8 cellular contexts compared by ENCODE assay signal in the genomic region with DNA sequence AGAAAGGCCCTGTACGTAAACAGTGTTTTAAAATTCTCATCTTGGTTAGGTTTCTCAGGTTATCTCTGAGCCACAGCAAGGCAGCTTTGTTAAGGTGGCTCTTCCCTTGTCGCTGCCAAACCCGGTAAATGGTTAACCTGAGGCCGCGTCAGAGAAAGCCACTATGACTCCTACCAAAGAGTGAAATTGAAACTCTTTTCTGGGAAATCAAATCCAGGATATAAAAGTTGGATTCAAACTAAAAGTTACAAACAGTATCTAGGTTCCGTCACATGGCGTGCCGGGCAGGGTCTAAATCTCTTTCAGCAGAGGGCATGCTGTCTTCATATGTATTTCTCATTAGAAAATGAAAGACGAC. TPM values are rescaled to one million over a fixed set of nuclear protein-coding genes. Genes with fewer than 3 reads are reported as not detected.
DNase-seq lines count a peak whose midpoint lies in the region; ATAC-seq and TF ChIP-seq lines count a peak whose summit lies in the region.

No MANE protein-coding gene starts in this region.

- POLR2A ChIA-PET in SK-N-SH (lab: Yijun Ruan, JAX), result interaction anchor here (0.9 to 1.1 kb wide), 2 partner anchors 315 to 316 kb away, joined by 4 read pairs; no protein-coding TSS in a partner anchor

- H3K9me3 ChIP-seq in SK-N-SH (no peaks in the 10 kb centered on the region), breast epithelium (no peaks in the 10 kb centered on the region)

- TF ChIP-seq POLR2A in breast epithelium (IDR thresholded peaks at IDR 0.05), result no peak

- CTCF ChIA-PET in SK-N-SH (lab: Yijun Ruan, JAX), result interaction anchor here (0.6 to 2.1 kb wide), 12 partner anchors 11 to 623 kb away, joined by 3 to 6 read pairs (median 3); no protein-coding TSS in a partner anchor

- TF ChIP-seq CTCF in SK-N-SH (IDR thresholded peaks at IDR 0.05) (no peak), breast epithelium (IDR thresholded peaks at IDR 0.05) (no peak)

- no peak for TF ChIP-seq RAD21 in SK-N-SH (IDR thresholded peaks at IDR 0.05; ENCODE audit: low read length)

- 2% methylated on average over 9 of the region's 9 CpGs for WGBS in SK-N-SH (ENCODE audit: low lambda C conversion rate)

- intact Hi-C loops in breast epithelium (cut with DNase I; ENCODE audit: low total_unique reads), result no loop called here

- H3K36me3 ChIP-seq in SK-N-SH (replicated peaks in 1 of 2; ENCODE audit: control insufficient read depth in 1 of 2, insufficient read depth in 2 of 2, low read length in 1 of 2) (no peaks in the 10 kb centered on the region), breast epithelium (no peaks in the 10 kb centered on the region)

- no peaks in the 10 kb centered on the region for H3K9me2 ChIP-seq in SK-N-SH

- peak overlapping the region; percentile 82 for H3K4me2 ChIP-seq in SK-N-SH

- peaks cover 22% of the 10 kb centered on the region for H3K79me2 ChIP-seq in SK-N-SH (ENCODE audit: insufficient read depth)

- H3K9ac ChIP-seq in SK-N-SH, result peak overlapping the region; percentile 97

- no peaks in the 10 kb centered on the region for H4K20me1 ChIP-seq in SK-N-SH (ENCODE audit: insufficient read depth)

- H2AFZ ChIP-seq in SK-N-SH (ENCODE audit: low read depth), result peak overlapping the region; percentile 96

- ATAC-seq in GM19043 (IDR thresholded peaks at IDR 0.05; ENCODE audit: low read depth, unreplicated experiment) (peak; percentile 43), HG03342 (IDR thresholded peaks at IDR 0.05; ENCODE audit: unreplicated experiment) (peak; percentile 48)

- H3K4me1 ChIP-seq in SK-N-SH (ENCODE audit: control insufficient read depth in 1 of 2, insufficient read depth in 2 of 2, low read depth in 1 of 2, low read length in 1 of 2) (peaks cover 9 to 10% of the 10 kb centered on the region in 2 experiments; a peak in 3 of 4 replicates), breast epithelium (peaks cover 0 to 4% of the 10 kb centered on the region in 2 donors)

- DNase-seq in Ammon's horn (ENCODE audit: low spot score), result peak; percentile 46
- peak; percentile 29 for DNase-seq in SK-N-SH
- peak; percentile 38 to 52 for DNase-seq in breast epithelium (ENCODE audit: low spot score in 2 of 2)
- peak; percentile 96 for DNase-seq in kidney tubule cell (ENCODE audit: low spot score)
- peak; percentile 59 to 64 for DNase-seq in stimulated activated CD4-positive, alpha-beta T cell treated with anti-CD3 and anti-CD28 coated beads, Interleukin-2, amount 100 ng/mL, for 24 hours
- no peak for DNase-seq in NK-92 treated with Interleukin-12 subunit alpha and Interleukin-12 subunit beta, amount 100 ng/mL, for 24 hours (lab: John Stamatoyannopoulos, UW)

- peak overlapping the region; percentile 93 to 94 for H3K4me3 ChIP-seq in SK-N-SH (ENCODE audit: low read depth in 2 of 2, low read length in 1 of 2)
- peak overlapping the region; percentile 69 to 88 (median 85) for H3K4me3 ChIP-seq in breast epithelium

- H3F3A ChIP-seq in SK-N-SH (replicated peaks; ENCODE audit: insufficient read depth), result peaks cover 13% of the 10 kb centered on the region

- TF ChIP-seq EP300 in SK-N-SH (IDR thresholded peaks at IDR 0.05; ENCODE audit: borderline replicate concordance in 1 of 2, low read depth in 1 of 2, low read length in 1 of 2), result no peak

- peak overlapping the region; percentile 90 to 96 for H3K27ac ChIP-seq in SK-N-SH (ENCODE audit: low read depth in 2 of 2, low read length in 1 of 2)
- peak overlapping the region; percentile 98 for H3K27ac ChIP-seq in breast epithelium

- H3K27me3 ChIP-seq in SK-N-SH (ENCODE audit: insufficient read depth) (no peaks in the 10 kb centered on the region), breast epithelium (no peaks in the 10 kb centered on the region)

TF ChIP-seq in SK-N-SH, 30 proteins besides CTCF, POLR2A, EP300 and RAD21:
- TF ChIP-seq NFIC (IDR thresholded peaks at IDR 0.05; ENCODE audit: borderline replicate concordance) (no peak), TEAD4 (IDR thresholded peaks at IDR 0.05; ENCODE audit: borderline replicate concordance, insufficient read depth) (no peak), SMC3 (IDR thresholded peaks at IDR 0.05; ENCODE audit: low read depth, low read length) (no peak)
TF ChIP-seq in SK-N-SH: peak in this region for 0.

RNA-seq across cellular contexts. Expression of a gene that starts 0.4 kb away (rescaled TPM):
- 2.2 and 3.2 TPM in 2 replicates for polyA plus RNA-seq in SK-N-SH (2012; rRNA removed)
- 3.0 and 4.6 TPM in 2 replicates for polyA plus RNA-seq in SK-N-SH (2012; cell fraction: cytosol; rRNA removed)
- 1.7 and 3.0 TPM in 2 replicates for polyA plus RNA-seq in SK-N-SH (2012; cell fraction: nucleus; rRNA removed)
- 1 to 10 TPM; 4.2 to 5.7 (median 5.6) TPM for total RNA-seq in breast epithelium
